Comparison of ENCODE assay signal across 8 cellular contexts in genomic region chr11:108224908-108225786, GRCh38. TPM values are rescaled to one million over a fixed set of nuclear protein-coding genes. Genes with fewer than 3 reads are reported as not detected.
DNase-seq lines count a peak whose midpoint lies in the region; ATAC-seq, FAIRE-seq and TF ChIP-seq lines count a peak whose summit lies in the region.

No MANE protein-coding gene starts in this region.

- dilution Hi-C loops in endothelial cell of umbilical vein (cut with MboI; ENCODE audit: extremely low pct_ligation_motif_present, low sequenced_read_pairs), result no loop called here

- peaks cover 7% of the 10 kb centered on the region for H3F3A ChIP-seq in smooth muscle cell (ENCODE audit: low read depth)

- TF ChIP-seq POLR2A in endothelial cell of umbilical vein (IDR thresholded peaks at IDR 0.05; ENCODE audit: low read depth, low read length), result no peak

- H3K79me2 ChIP-seq in endothelial cell of umbilical vein (ENCODE audit: control insufficient read depth, insufficient read depth, low read length) (peaks cover 49% of the 10 kb centered on the region), smooth muscle cell (ENCODE audit: low read depth) (peaks cover 45% of the 10 kb centered on the region)

- POLR2A ChIA-PET in endothelial cell of umbilical vein (lab: Charles Lee), result no interaction called here

- peak; percentile 15 for ATAC-seq in GM19043 (IDR thresholded peaks at IDR 0.05; ENCODE audit: low read depth, unreplicated experiment)
- no peak for ATAC-seq in HG03196 (IDR thresholded peaks at IDR 0.05; ENCODE audit: unreplicated experiment)
- no peak for ATAC-seq in HG03439 (IDR thresholded peaks at IDR 0.05; ENCODE audit: unreplicated experiment)
- no peak for ATAC-seq in GM19328 (IDR thresholded peaks at IDR 0.05; ENCODE audit: unreplicated experiment)
- ATAC-seq in GM19467 (IDR thresholded peaks at IDR 0.05; ENCODE audit: unreplicated experiment), result no peak

- CTCF ChIA-PET in endothelial cell of umbilical vein (lab: Charles Lee), result no interaction called here

- H3K4me3 ChIP-seq in endothelial cell of umbilical vein (replicated peaks in 1 of 3; ENCODE audit: insufficient read depth in 1 of 3, low read depth in 1 of 3, low read length in 3 of 3) (no peak overlapping the region), smooth muscle cell (peak overlapping the region; percentile 78)

- H3K27me3 ChIP-seq in endothelial cell of umbilical vein (ENCODE audit: control insufficient read depth in 2 of 2, insufficient read depth in 2 of 2, low read length in 2 of 2) (no peaks in the 10 kb centered on the region), smooth muscle cell (ENCODE audit: low read depth) (no peaks in the 10 kb centered on the region)

- H3K9me1 ChIP-seq in endothelial cell of umbilical vein (replicated peaks; ENCODE audit: control insufficient read depth, extremely low read depth, insufficient read depth, low read length), result no peaks in the 10 kb centered on the region

- TF ChIP-seq CTCF in endothelial cell of umbilical vein (IDR thresholded peaks at IDR 0.05; ENCODE audit: extremely low read depth in 1 of 2, insufficient read depth in 1 of 2, low read depth in 1 of 2, low read length in 2 of 2), result no peak
- TF ChIP-seq CTCF in smooth muscle cell (IDR thresholded peaks at IDR 0.05; ENCODE audit: borderline replicate concordance, insufficient read depth, poor library complexity, severe bottlenecking), result no peak

- H2AFZ ChIP-seq in endothelial cell of umbilical vein (ENCODE audit: low read depth, low read length), result no peak overlapping the region
- H2AFZ ChIP-seq in smooth muscle cell (ENCODE audit: low read depth), result no peak overlapping the region

- peak overlapping the region; percentile 79 for H3K4me2 ChIP-seq in endothelial cell of umbilical vein (ENCODE audit: insufficient read depth, low read length)
- peak overlapping the region; percentile 92 for H3K4me2 ChIP-seq in smooth muscle cell

- no peak overlapping the region for H3K9ac ChIP-seq in endothelial cell of umbilical vein (replicated peaks; ENCODE audit: extremely low read depth, insufficient read depth, low read length)
- no peak overlapping the region for H3K9ac ChIP-seq in smooth muscle cell (ENCODE audit: low read depth)

- H4K20me1 ChIP-seq in endothelial cell of umbilical vein (replicated peaks; ENCODE audit: control insufficient read depth, extremely low read depth, insufficient read depth, low read length) (no peaks in the 10 kb centered on the region), smooth muscle cell (ENCODE audit: low read depth) (peaks cover 2% of the 10 kb centered on the region)

- H3K9me3 ChIP-seq in endothelial cell of umbilical vein (replicated peaks; ENCODE audit: control insufficient read depth, insufficient read depth, low read length) (no peaks in the 10 kb centered on the region), smooth muscle cell (replicated peaks; ENCODE audit: low read depth) (no peaks in the 10 kb centered on the region)

- peaks cover 2 to 11% of the 10 kb centered on the region in 2 experiments for H3K36me3 ChIP-seq in endothelial cell of umbilical vein (ENCODE audit: control insufficient read depth in 2 of 2, extremely low read depth in 1 of 2, insufficient read depth in 2 of 2, low read length in 2 of 2)
- H3K36me3 ChIP-seq in smooth muscle cell (ENCODE audit: low read depth), result peaks cover 6% of the 10 kb centered on the region

- H3K27ac ChIP-seq in endothelial cell of umbilical vein (ENCODE audit: insufficient read depth, low read depth, low read length) (no peak overlapping the region), smooth muscle cell (ENCODE audit: low read depth) (no peak overlapping the region)

- peaks cover 23% of the 10 kb centered on the region for H3K4me1 ChIP-seq in endothelial cell of umbilical vein (ENCODE audit: control insufficient read depth, extremely low read depth, insufficient read depth, low read length)
- H3K4me1 ChIP-seq in smooth muscle cell (ENCODE audit: low read depth), result peaks cover 23% of the 10 kb centered on the region

- FAIRE-seq in endothelial cell of umbilical vein (lab: Jason Lieb, UNC), result no peak

- WGBS in smooth muscle cell (ENCODE audit: low lambda C conversion rate), result 92% methylated on average over 14 of the region's 14 CpGs

- peak; percentile 73 for DNase-seq in RPMI8226
- DNase-seq in endothelial cell of umbilical vein (ENCODE audit: low read depth, low spot score), result no peak
- DNase-seq in smooth muscle cell (lab: John Stamatoyannopoulos, UW; ENCODE audit: unreplicated experiment), result no peak

- no TSS peak for BruUV-seq in endothelial cell of umbilical vein (replicated peaks; lab: Mats Ljungman, UMichigan)

- intact Hi-C loops in endothelial cell of umbilical vein (cut with micrococcal nuclease), result loop anchor here (5.0 to 10.0 kb wide), 4 partner anchors 97 to 507 kb away; partner anchors contain the start of gene EXPH5

TF ChIP-seq in endothelial cell of umbilical vein, 7 proteins besides CTCF, POLR2A, EP300 and RAD21:
- TF ChIP-seq JUN (IDR thresholded peaks at IDR 0.05; ENCODE audit: borderline replicate concordance, insufficient read depth, insufficient read length, low read depth), result no peak
- no peak for TF ChIP-seq EZH2 (IDR thresholded peaks at IDR 0.05; ENCODE audit: borderline replicate concordance, low read depth, low read length, severe bottlenecking)
- TF ChIP-seq GATA2 (IDR thresholded peaks at IDR 0.05; ENCODE audit: insufficient read depth, insufficient read length, low read depth, low read length), result no peak
- no peak for TF ChIP-seq MYC (IDR thresholded peaks at IDR 0.05; ENCODE audit: low read depth, low read length)
- TF ChIP-seq MAX (IDR thresholded peaks at IDR 0.05; ENCODE audit: insufficient read depth, insufficient read length), result no peak
- TF ChIP-seq FOS (IDR thresholded peaks at IDR 0.05; ENCODE audit: borderline replicate concordance, insufficient read depth, low read length), result no peak
- no peak for TF ChIP-seq POLR2AphosphoS5 (IDR thresholded peaks at IDR 0.05; ENCODE audit: insufficient read depth, low read depth, low read length)
TF ChIP-seq in endothelial cell of umbilical vein: peak in this region for 0.

RNA-seq across cellular contexts. Expression of gene ATM, which starts 2.3 kb away (rescaled TPM):
- total RNA-seq in endothelial cell of umbilical vein, result 49.7 and 52.1 TPM in 2 replicates
- 8.3 and 11.8 TPM in 2 replicates for polyA plus RNA-seq in endothelial cell of umbilical vein
- polyA plus RNA-seq in endothelial cell of umbilical vein (2011; cell fraction: cytosol; rRNA removed), result 12.2 and 15.8 TPM in 2 replicates
- 53.6 and 74.0 TPM in 2 replicates for polyA plus RNA-seq in endothelial cell of umbilical vein (2011; cell fraction: nucleus; rRNA removed)
- 26.7 and 26.9 TPM in 2 replicates for polyA plus RNA-seq in endothelial cell of umbilical vein (2012)
- 46.2 and 111 TPM in 2 replicates for polyA minus RNA-seq in endothelial cell of umbilical vein
- polyA minus RNA-seq in endothelial cell of umbilical vein (2011; cell fraction: cytosol; rRNA and poly(A)+ RNA removed), result 28.6 TPM
- polyA minus RNA-seq in endothelial cell of umbilical vein (2011; cell fraction: nucleus; rRNA and poly(A)+ RNA removed), result 140 and 144 TPM in 2 replicates
- 56.4 and 64.6 TPM in 2 replicates for total RNA-seq in smooth muscle cell
- polyA plus RNA-seq in smooth muscle cell, result 7.6 and 17.5 TPM in 2 replicates

RNA-seq across cellular contexts. Expression of gene NPAT, which starts 2.7 kb away (rescaled TPM):
- total RNA-seq in endothelial cell of umbilical vein (19.0 and 19.7 TPM in 2 replicates), smooth muscle cell (21.5 and 26.7 TPM in 2 replicates)
- polyA plus RNA-seq in endothelial cell of umbilical vein (4.0 and 4.4 TPM in 2 replicates), smooth muscle cell (6.2 and 8.6 TPM in 2 replicates)
- polyA plus RNA-seq in endothelial cell of umbilical vein (2011; cell fraction: cytosol; rRNA removed), result 4.7 and 5.0 TPM in 2 replicates
- polyA plus RNA-seq in endothelial cell of umbilical vein (2011; cell fraction: nucleus; rRNA removed), result 12.5 and 17.5 TPM in 2 replicates
- 7.9 and 10.2 TPM in 2 replicates for polyA plus RNA-seq in endothelial cell of umbilical vein (2012)
- polyA minus RNA-seq in endothelial cell of umbilical vein, result 20.3 and 23.5 TPM in 2 replicates
- 12.4 TPM for polyA minus RNA-seq in endothelial cell of umbilical vein (2011; cell fraction: cytosol; rRNA and poly(A)+ RNA removed)
- polyA minus RNA-seq in endothelial cell of umbilical vein (2011; cell fraction: nucleus; rRNA and poly(A)+ RNA removed), result 25.5 and 37.1 TPM in 2 replicates
